In the genomic region with DNA sequence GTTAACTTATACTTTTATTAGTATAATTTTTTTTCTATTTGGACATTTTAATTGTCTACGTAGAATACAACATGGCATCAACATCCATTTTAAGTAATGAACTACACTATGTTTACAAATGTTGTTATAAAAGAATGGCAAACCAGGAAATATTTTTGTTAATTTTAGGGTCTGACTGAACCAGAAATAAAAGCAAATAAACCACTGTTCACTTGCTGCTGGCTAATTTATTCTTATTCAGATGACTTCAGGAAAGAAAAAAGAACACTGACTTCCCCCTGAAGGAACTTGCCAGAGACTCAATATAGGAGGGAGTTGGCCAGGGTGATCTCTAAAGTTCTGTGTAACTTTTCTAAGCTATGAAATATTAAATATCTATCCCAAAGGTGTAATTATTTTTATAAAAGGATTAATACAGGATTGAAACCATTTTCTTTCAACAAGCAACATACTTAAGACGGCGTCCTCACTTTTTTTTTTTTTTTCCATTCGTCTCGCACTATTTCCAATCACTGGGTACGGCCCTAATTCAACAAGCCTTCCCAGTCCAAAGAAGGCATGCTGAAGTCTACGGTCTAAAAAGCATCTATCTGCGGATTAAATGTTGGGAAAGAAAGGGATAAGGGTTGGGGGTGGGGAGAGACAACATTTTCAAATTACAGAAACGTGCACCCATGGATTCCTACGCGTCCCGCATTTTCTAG, we compare ENCODE assay signal across 8 cellular contexts. TPM values are rescaled to one million over a fixed set of nuclear protein-coding genes. Genes with fewer than 3 reads are reported as not detected.
DNase-seq lines count a peak whose midpoint lies in the region; ATAC-seq and TF ChIP-seq lines count a peak whose summit lies in the region.

No MANE protein-coding gene starts in this region.

- no peaks in the 10 kb centered on the region for H4K20me1 ChIP-seq in GM23248 (ENCODE audit: insufficient read depth)

- H3K4me3 ChIP-seq in GM23248: peak overlapping the region; percentile 89
- peak overlapping the region; percentile 99 for H3K4me3 ChIP-seq in SJSA1
- peak overlapping the region; percentile 88 for H3K4me3 ChIP-seq in fibroblast of the aortic adventitia (ENCODE audit: low read depth, low read length)
- H3K4me3 ChIP-seq in gastrocnemius medialis: peak overlapping the region; percentile 69 to 86 (median 80)

- H3K36me3 ChIP-seq in GM23248 (ENCODE audit: low read depth) (no peaks in the 10 kb centered on the region), SJSA1 (peaks cover 6% of the 10 kb centered on the region), gastrocnemius medialis (no peaks in the 10 kb centered on the region)

- H3K27ac ChIP-seq in GM23248 (no peak overlapping the region), SJSA1 (no peak overlapping the region), gastrocnemius medialis (peak overlapping the region in 1 of 4 donors; percentile 71)

- H3K9me2 ChIP-seq in GM23248 (ENCODE audit: insufficient read depth): no peaks in the 10 kb centered on the region

- DNase-seq in GM23248 (peak; percentile 19), SJSA1 (ENCODE audit: low read depth in 1 of 2, low spot score in 2 of 2) (no peak), fibroblast of the aortic adventitia (ENCODE audit: low read depth) (peak; percentile 23), gastrocnemius medialis (no peak), foreskin melanocyte (no peak), NOMO-1 treated with dmso at 0.1 percent for 144 hours (lab: John Stamatoyannopoulos, UW; ENCODE audit: unreplicated experiment) (no peak)

- H3F3A ChIP-seq in GM23248 (ENCODE audit: insufficient read depth): peaks cover 33% of the 10 kb centered on the region

- peak overlapping the region; percentile 96 for H3K4me2 ChIP-seq in GM23248 (ENCODE audit: unreplicated experiment)

- H3K27me3 ChIP-seq in GM23248 (replicated peaks; ENCODE audit: insufficient read depth) (no peaks in the 10 kb centered on the region), SJSA1 (replicated peaks) (no peaks in the 10 kb centered on the region), gastrocnemius medialis (no peaks in the 10 kb centered on the region)

- peaks cover 9% of the 10 kb centered on the region for H3K4me1 ChIP-seq in GM23248 (ENCODE audit: insufficient read depth)
- peaks cover 7% of the 10 kb centered on the region for H3K4me1 ChIP-seq in SJSA1 (replicated peaks)
- H3K4me1 ChIP-seq in gastrocnemius medialis: peaks cover 9 to 11% of the 10 kb centered on the region in 2 donors

- H3K9me3 ChIP-seq in GM23248 (ENCODE audit: low read depth) (no peaks in the 10 kb centered on the region), SJSA1 (replicated peaks) (no peaks in the 10 kb centered on the region), gastrocnemius medialis (no peaks in the 10 kb centered on the region)

- TF ChIP-seq CTCF in fibroblast of the aortic adventitia (IDR thresholded peaks at IDR 0.05; ENCODE audit: insufficient read depth, low read length): no peak
- no peak for TF ChIP-seq CTCF in gastrocnemius medialis (IDR thresholded peaks at IDR 0.05 in 4 of 5, conservative IDR thresholded peaks at IDR 0.05 in 1 of 5)

- peak overlapping the region; percentile 82 for H2AFZ ChIP-seq in GM23248

- ATAC-seq in gastrocnemius medialis (no peak), GM18519 (IDR thresholded peaks at IDR 0.05; ENCODE audit: low FRiP score, unreplicated experiment) (no peak), GM21447 (IDR thresholded peaks at IDR 0.05; ENCODE audit: unreplicated experiment) (no peak)

- TF ChIP-seq POLR2A in gastrocnemius medialis (IDR thresholded peaks at IDR 0.05): no peak

- H3K79me2 ChIP-seq in GM23248 (ENCODE audit: insufficient read depth): peaks cover 44% of the 10 kb centered on the region

- in situ Hi-C loops in GM23248 (cut with MboI): no loop called here
- in situ Hi-C loops in gastrocnemius medialis (cut with MboI; ENCODE audit: low sequenced_read_pairs in 4 of 4): no loop called here

- intact Hi-C loops in gastrocnemius medialis (cut with DNase I; ENCODE audit: low total_unique reads): loop anchor here (2.0 to 5.0 kb wide), 2 partner anchors 132 to 212 kb away; a partner anchor contains a TSS

- peak overlapping the region; percentile 74 for H3K9ac ChIP-seq in GM23248

- 9% methylated on average over 12 of the region's 12 CpGs for WGBS in GM23248 (ENCODE audit: low coverage in 1 of 2, low lambda C conversion rate in 2 of 2, missing lambda C conversion rate in 2 of 2), 2 experiments

RNA-seq across cellular contexts. Expression of a gene that starts 1.1 kb away (rescaled TPM):
- total RNA-seq in GM23248 (2014; rRNA removed; shearing (Covaris generic)): 7.3 and 9.2 TPM in 2 replicates
- 4.4 and 4.8 TPM in 2 replicates for polyA plus RNA-seq in GM23248 (2016; fragmentation: Nextera tagmentation; extraction: Ambion mirVana)
- total RNA-seq in SJSA1 (2014; rRNA removed; shearing (Covaris generic)): 8.1 and 11.5 TPM in 2 replicates
- 8.3 and 15.2 TPM in 2 replicates for total RNA-seq in fibroblast of the aortic adventitia (ENCODE audit: low replicate concordance)
- 1 to 10 TPM; 5.6 to 6.2 (median 5.9) TPM for total RNA-seq in gastrocnemius medialis

Comparison
In these comparisons a context has a peak if more than half of its experiments do, and no peak if none do; other contexts are left out.
1. DNase-seq: peak in GM23248 (single experiment) and fibroblast of the aortic adventitia (single experiment); none in SJSA1 (0 of 2), gastrocnemius medialis (0 of 2), foreskin melanocyte (single experiment) and NOMO-1 treated with dmso at 0.1 percent for 144 hours (single experiment).
2. Peak in every context shown above with its lines, with median percentiles within 50 percentile points of each other: H3K4me3 ChIP-seq.